ENCODE assay signal across 11 cellular contexts in genomic region chr1:66372522-66373071, GRCh38.
DNase-seq lines count a peak whose midpoint lies in the region; ATAC-seq, FAIRE-seq and TF ChIP-seq lines count a peak whose summit lies in the region.
"Had no signal": no experiment of that assay in that cellular context is flagged by ENCODE, and none has a peak within 500 bp of the region (broad histone marks: within the 10 kb centered on the region; RNA-seq: fewer than 3 reads in every experiment).

No MANE protein-coding gene starts in this region.

- H3K4me1 ChIP-seq in right lobe of liver = no peaks in the 10 kb centered on the region
- H3K4me1 ChIP-seq in HepG2 (ENCODE audit: insufficient read depth, low read length) = no peaks in the 10 kb centered on the region
- H3K4me1 ChIP-seq in uterus = no peaks in the 10 kb centered on the region

- TF ChIP-seq CTCF in right lobe of liver (IDR thresholded peaks at IDR 0.05) = no peak
- no peak for TF ChIP-seq CTCF in HepG2 (CRISPR knock-in tag; IDR thresholded peaks at IDR 0.05)
- TF ChIP-seq CTCF in uterus (IDR thresholded peaks at IDR 0.05) = no peak
- no peak for TF ChIP-seq CTCF in GM10266 (IDR thresholded peaks at IDR 0.05; ENCODE audit: control insufficient read depth, insufficient read depth, low read depth, missing control alignments)

- H3K79me2 ChIP-seq in HepG2 (ENCODE audit: insufficient read depth, low read length) = no peaks in the 10 kb centered on the region

- H3K4me3 ChIP-seq in right lobe of liver (no peak overlapping the region), HepG2 (replicated peaks in 1 of 3; ENCODE audit: insufficient read depth in 1 of 3, low read depth in 2 of 3, low read length in 3 of 3) (no peak overlapping the region), uterus (no peak overlapping the region)
- H3K4me3 ChIP-seq: testis had no signal

- TF ChIP-seq POLR2A in right lobe of liver (IDR thresholded peaks at IDR 0.05) (no peak), HepG2 (IDR thresholded peaks at IDR 0.05; ENCODE audit: insufficient read depth in 1 of 2, low read depth in 2 of 2, low read length in 2 of 2) (no peak), uterus (IDR thresholded peaks at IDR 0.05) (no peak)

- no peak overlapping the region for H2AFZ ChIP-seq in HepG2 (ENCODE audit: low read length)

- no peak for FAIRE-seq in HepG2 (lab: Jason Lieb, UNC)
- FAIRE-seq: keratinocyte had no signal

- ATAC-seq in right lobe of liver (no peak), HepG2 (no peak), memory B cell (ENCODE audit: low read depth) (no peak), GM19452 (IDR thresholded peaks at IDR 0.05; ENCODE audit: unreplicated experiment) (no peak)

- TF ChIP-seq EP300 in HepG2 (IDR thresholded peaks at IDR 0.05; ENCODE audit: low read depth in 2 of 2, low read length in 2 of 2) (no peak), HepG2 (CRISPR knock-in tag; IDR thresholded peaks at IDR 0.05; ENCODE audit: borderline replicate concordance) (no peak)

- H3K9me3 ChIP-seq in right lobe of liver = no peaks in the 10 kb centered on the region
- no peaks in the 10 kb centered on the region for H3K9me3 ChIP-seq in HepG2 (ENCODE audit: low read length)
- H3K9me3 ChIP-seq in uterus = no peaks in the 10 kb centered on the region
- H3K9me3 ChIP-seq: testis had no signal

- peaks cover 0 to 6% (median 0%) of the 10 kb centered on the region in 4 donors for H3K36me3 ChIP-seq in right lobe of liver
- no peaks in the 10 kb centered on the region for H3K36me3 ChIP-seq in HepG2 (replicated peaks in 1 of 2; ENCODE audit: control insufficient read depth in 1 of 2, insufficient read depth in 2 of 2, low read length in 2 of 2)
- H3K36me3 ChIP-seq in uterus = no peaks in the 10 kb centered on the region

- 59% methylated on average over 5 of the region's 6 CpGs for WGBS in right lobe of liver (ENCODE audit: insufficient coverage, low coverage, low lambda C conversion rate, missing lambda C conversion rate)
- WGBS in HepG2 (ENCODE audit: low lambda C conversion rate) = 4% methylated on average over 6 of the region's 6 CpGs

- POLR2A ChIA-PET in HepG2 (lab: Yijun Ruan, JAX) = no interaction called here
- POLR2A ChIA-PET in activated CD4-positive, alpha-beta memory T cell treated with anti-CD3 and anti-CD28 coated beads for 36 hours (lab: Charles Lee) = interaction anchor here (1.1 to 3.3 kb wide), 7 partner anchors 22 to 90 kb away, joined by 3 to 21 read pairs (median 13); no protein-coding TSS in a partner anchor

- H3K27me3 Mint-ChIP-seq in activated CD4-positive, alpha-beta memory T cell treated with anti-CD3 and anti-CD28 coated beads for 36 hours = no peaks in the 10 kb centered on the region
- H3K27me3 Mint-ChIP-seq in memory B cell = no peaks in the 10 kb centered on the region

- no TSS peak for BruUV-seq in HepG2 (replicated peaks; lab: Mats Ljungman, UMichigan)

- H3K9me3 Mint-ChIP-seq in activated CD4-positive, alpha-beta memory T cell treated with anti-CD3 and anti-CD28 coated beads for 36 hours = no peaks in the 10 kb centered on the region
- no peaks in the 10 kb centered on the region for H3K9me3 Mint-ChIP-seq in memory B cell

- H3K27me3 ChIP-seq in right lobe of liver (no peaks in the 10 kb centered on the region), HepG2 (ENCODE audit: control insufficient read depth in 1 of 2, insufficient read depth in 2 of 2, low read length in 2 of 2) (no peaks in the 10 kb centered on the region; a peak in 1 of 5 replicates), uterus (no peaks in the 10 kb centered on the region)
- H3K27me3 ChIP-seq: testis had no signal

- H3K9ac ChIP-seq in HepG2 (ENCODE audit: insufficient read depth, low read depth, low read length) = no peak overlapping the region

- H3K36me3 Mint-ChIP-seq in activated CD4-positive, alpha-beta memory T cell treated with anti-CD3 and anti-CD28 coated beads for 36 hours = peaks cover 52% of the 10 kb centered on the region
- peaks cover 40% of the 10 kb centered on the region for H3K36me3 Mint-ChIP-seq in memory B cell

- TF ChIP-seq RAD21 in HepG2 (CRISPR knock-in tag; IDR thresholded peaks at IDR 0.05) = no peak

- in situ Hi-C loops in HepG2 (cut with HindIII; ENCODE audit: extremely low pct_ligation_motif_present, low pct_unique_long_range_greater_than_20kb) = no loop called here

- CTCF ChIA-PET in HepG2 (lab: Yijun Ruan, JAX; ENCODE audit: low intra/inter-chr PET ratio, low total read pairs) = no interaction called here
- CTCF ChIA-PET in activated CD4-positive, alpha-beta memory T cell treated with anti-CD3 and anti-CD28 coated beads for 36 hours (lab: Charles Lee) = interaction anchor here (0.7 to 2.8 kb wide), 9 partner anchors 22 to 129 kb away, joined by 3 to 15 read pairs (median 3); no protein-coding TSS in a partner anchor

- H3K27ac Mint-ChIP-seq in activated CD4-positive, alpha-beta memory T cell treated with anti-CD3 and anti-CD28 coated beads for 36 hours = peak overlapping the region; percentile 99
- peak overlapping the region; percentile 94 for H3K27ac Mint-ChIP-seq in memory B cell

- H3K4me2 ChIP-seq in HepG2 (ENCODE audit: low read depth, low read length) = no peak overlapping the region

- H3K27ac ChIP-seq in right lobe of liver (peak overlapping the region in 2 of 3 donors; percentile 13 to 31), HepG2 (ENCODE audit: extremely low read length, insufficient read depth, low read length) (no peak overlapping the region), uterus (peak overlapping the region; percentile 3 to 59)

- intact Hi-C loops in right lobe of liver (cut with DNase I) = no loop called here
- intact Hi-C loops in HepG2 (cut with micrococcal nuclease; ENCODE audit: unreplicated experiment) = no loop called here
- intact Hi-C loops in activated CD4-positive, alpha-beta memory T cell treated with anti-CD3 and anti-CD28 coated beads for 36 hours (cut with micrococcal nuclease) = loop anchor here (10.0 kb wide), 2 partner anchors 802 to 1308 kb away; no protein-coding TSS in a partner anchor
- intact Hi-C loops in uterus (cut with DNase I; ENCODE audit: low total_unique reads) = no loop called here

- peaks cover 82% of the 10 kb centered on the region for H3K4me1 Mint-ChIP-seq in activated CD4-positive, alpha-beta memory T cell treated with anti-CD3 and anti-CD28 coated beads for 36 hours (ENCODE audit: low read depth)
- H3K4me1 Mint-ChIP-seq in memory B cell = peaks cover 59% of the 10 kb centered on the region

- H3K4me3 Mint-ChIP-seq in activated CD4-positive, alpha-beta memory T cell treated with anti-CD3 and anti-CD28 coated beads for 36 hours = peak overlapping the region; percentile 9
- H3K4me3 Mint-ChIP-seq in memory B cell = peak overlapping the region; percentile 62

- DNase-seq in right lobe of liver = no peak
- no peak for DNase-seq in HepG2 (ENCODE audit: low spot score)
- DNase-seq in activated CD4-positive, alpha-beta memory T cell treated with anti-CD3 and anti-CD28 coated beads for 36 hours = peak; percentile 45
- DNase-seq in memory B cell (ENCODE audit: low spot score in 2 of 2) = no peak
- DNase-seq in uterus = no peak
- DNase-seq in GM10266 (ENCODE audit: extremely low spot score) = no peak
- no peak for DNase-seq in NCI-H69 (lab: John Stamatoyannopoulos, UW)
- DNase-seq: effector CD4-positive, alpha-beta T cell; testis had no signal

- no peaks in the 10 kb centered on the region for H4K20me1 ChIP-seq in HepG2 (ENCODE audit: insufficient read depth, low read length)

TF ChIP-seq in HepG2, 621 proteins besides CTCF, POLR2A, EP300 and RAD21 (continues in another document):
- TF ChIP-seq, protein P1, sequence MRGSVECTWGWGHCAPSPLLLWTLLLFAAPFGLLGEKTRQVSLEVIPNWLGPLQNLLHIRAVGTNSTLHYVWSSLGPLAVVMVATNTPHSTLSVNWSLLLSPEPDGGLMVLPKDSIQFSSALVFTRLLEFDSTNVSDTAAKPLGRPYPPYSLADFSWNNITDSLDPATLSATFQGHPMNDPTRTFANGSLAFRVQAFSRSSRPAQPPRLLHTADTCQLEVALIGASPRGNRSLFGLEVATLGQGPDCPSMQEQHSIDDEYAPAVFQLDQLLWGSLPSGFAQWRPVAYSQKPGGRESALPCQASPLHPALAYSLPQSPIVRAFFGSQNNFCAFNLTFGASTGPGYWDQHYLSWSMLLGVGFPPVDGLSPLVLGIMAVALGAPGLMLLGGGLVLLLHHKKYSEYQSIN (CRISPR knock-in tag; IDR thresholded peaks at IDR 0.05; ENCODE audit: borderline replicate concordance) = no peak
- no peak for TF ChIP-seq FOXA3 (CRISPR knock-in tag; IDR thresholded peaks at IDR 0.05)
- TF ChIP-seq CREM (IDR thresholded peaks at IDR 0.05) = no peak
- no peak for TF ChIP-seq CREM (CRISPR knock-in tag; IDR thresholded peaks at IDR 0.05)
- no peak for TF ChIP-seq ZNF788 (CRISPR knock-in tag; IDR thresholded peaks at IDR 0.05; ENCODE audit: borderline replicate concordance)
- no peak for TF ChIP-seq ZNF207 (IDR thresholded peaks at IDR 0.05; ENCODE audit: borderline replicate concordance)
- TF ChIP-seq, protein P2, sequence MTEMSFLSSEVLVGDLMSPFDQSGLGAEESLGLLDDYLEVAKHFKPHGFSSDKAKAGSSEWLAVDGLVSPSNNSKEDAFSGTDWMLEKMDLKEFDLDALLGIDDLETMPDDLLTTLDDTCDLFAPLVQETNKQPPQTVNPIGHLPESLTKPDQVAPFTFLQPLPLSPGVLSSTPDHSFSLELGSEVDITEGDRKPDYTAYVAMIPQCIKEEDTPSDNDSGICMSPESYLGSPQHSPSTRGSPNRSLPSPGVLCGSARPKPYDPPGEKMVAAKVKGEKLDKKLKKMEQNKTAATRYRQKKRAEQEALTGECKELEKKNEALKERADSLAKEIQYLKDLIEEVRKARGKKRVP (CRISPR knock-in tag; IDR thresholded peaks at IDR 0.05) = no peak
- no peak for TF ChIP-seq E2F2 (CRISPR knock-in tag; IDR thresholded peaks at IDR 0.05; ENCODE audit: borderline replicate concordance)
- no peak for TF ChIP-seq ZMAT3 (CRISPR knock-in tag; conservative IDR thresholded peaks at IDR 0.05)
- TF ChIP-seq, protein P3, sequence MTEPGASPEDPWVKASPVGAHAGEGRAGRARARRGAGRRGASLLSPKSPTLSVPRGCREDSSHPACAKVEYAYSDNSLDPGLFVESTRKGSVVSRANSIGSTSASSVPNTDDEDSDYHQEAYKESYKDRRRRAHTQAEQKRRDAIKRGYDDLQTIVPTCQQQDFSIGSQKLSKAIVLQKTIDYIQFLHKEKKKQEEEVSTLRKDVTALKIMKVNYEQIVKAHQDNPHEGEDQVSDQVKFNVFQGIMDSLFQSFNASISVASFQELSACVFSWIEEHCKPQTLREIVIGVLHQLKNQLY (CRISPR knock-in tag; IDR thresholded peaks at IDR 0.05) = no peak
